Comparison of ENCODE assay signal across 8 cellular contexts in the genomic region with DNA sequence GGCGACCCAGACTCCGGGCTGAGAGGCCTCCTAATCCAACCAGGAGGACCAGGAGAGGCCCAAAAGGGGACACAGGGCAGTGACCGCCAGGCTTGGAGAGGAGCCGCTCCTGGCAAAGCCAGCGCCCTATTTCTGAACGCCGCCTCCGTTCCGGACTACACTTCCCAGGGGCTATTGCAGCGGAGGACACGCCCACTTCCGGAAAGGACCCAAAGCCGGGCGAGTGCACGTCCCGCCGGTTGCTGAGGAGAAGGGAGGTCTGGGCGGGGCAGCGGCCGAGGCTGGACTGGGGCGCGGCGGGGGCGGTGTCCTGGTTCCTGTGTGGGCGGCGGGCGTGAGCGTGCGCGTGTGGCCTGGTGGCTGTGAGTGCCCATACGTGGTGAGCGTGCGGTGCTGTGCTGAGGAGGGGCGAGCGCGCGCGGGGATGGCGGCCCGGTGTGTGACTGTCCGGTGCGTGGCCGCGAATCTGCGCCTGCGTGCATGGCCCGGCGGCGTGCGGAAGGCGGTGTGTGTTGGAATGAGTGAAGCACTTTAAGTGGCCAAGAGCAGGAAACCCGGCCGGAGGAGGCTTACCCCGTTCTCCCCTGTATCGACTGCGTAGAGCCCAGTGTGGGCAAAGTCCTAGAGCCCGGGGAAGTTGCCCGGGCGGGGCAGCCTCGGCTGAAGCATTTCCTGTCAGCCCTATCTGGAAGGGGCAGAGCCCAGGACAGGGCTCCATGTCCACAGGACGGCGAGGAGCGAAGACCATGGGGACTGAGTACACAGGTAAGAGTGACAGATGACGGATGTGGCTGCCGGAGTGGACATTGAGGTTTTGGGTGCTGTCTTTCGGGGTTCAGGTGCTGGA. TPM values are rescaled to one million over a fixed set of nuclear protein-coding genes. Genes with fewer than 3 reads are reported as not detected.
A peak's percentile ranks its signal among the peaks of the same experiment; 100 is the strongest.
DNase-seq lines count a peak whose midpoint lies in the region; ATAC-seq and TF ChIP-seq lines count a peak whose summit lies in the region.

A gene (plus strand): TSS at position 195 of the 847 bp plus-strand sequence. CDS start 2,844 bp downstream, outside the sequence.

- peak within 1 kb of the TSS; percentile 63 for H3K27ac ChIP-seq in temporal lobe (ENCODE audit: low read depth, low read length)

- H3K4me3 Mint-ChIP-seq in activated naive CD8-positive, alpha-beta T cell treated with anti-CD3 and anti-CD28 coated beads for 36 hours = peak within 1 kb of the TSS; percentile 88
- peak within 1 kb of the TSS; percentile 95 for H3K4me3 Mint-ChIP-seq in glutamatergic neuron (ENCODE audit: unreplicated experiment)

- H3K27ac Mint-ChIP-seq in activated naive CD8-positive, alpha-beta T cell treated with anti-CD3 and anti-CD28 coated beads for 36 hours = peak within 1 kb of the TSS; percentile 87
- peak within 1 kb of the TSS; percentile 77 for H3K27ac Mint-ChIP-seq in glutamatergic neuron (ENCODE audit: unreplicated experiment)

- TF ChIP-seq CTCF in glutamatergic neuron (IDR thresholded peaks at IDR 0.05; ENCODE audit: partially characterized antibody, unreplicated experiment) (no peak), omental fat pad (IDR thresholded peaks at IDR 0.05) (no peak)

- ATAC-seq in GM21576 (IDR thresholded peaks at IDR 0.05; ENCODE audit: unreplicated experiment) (peak; percentile 95), SK-N-SH treated with all-trans-retinoic acid at 6 μM for 48 hours (peak; percentile 99), omental fat pad (ENCODE audit: low FRiP score) (peak; percentile 98)

- H3K4me1 Mint-ChIP-seq in activated naive CD8-positive, alpha-beta T cell treated with anti-CD3 and anti-CD28 coated beads for 36 hours = peaks cover 10% of the 10 kb centered on the region
- H3K4me1 Mint-ChIP-seq in glutamatergic neuron (ENCODE audit: low read depth, unreplicated experiment) = no peaks in the 10 kb centered on the region

- in situ Hi-C loops in KBM-7 (cut with MboI; ENCODE audit: low pct_unique_long_range_greater_than_20kb, low sequenced_read_pairs) = no loop called here

- no peaks in the 10 kb centered on the region for H3K27me3 Mint-ChIP-seq in activated naive CD8-positive, alpha-beta T cell treated with anti-CD3 and anti-CD28 coated beads for 36 hours
- peaks cover 4% of the 10 kb centered on the region for H3K27me3 Mint-ChIP-seq in glutamatergic neuron (ENCODE audit: unreplicated experiment)

- peaks cover 52% of the 10 kb centered on the region for H3K9me3 Mint-ChIP-seq in activated naive CD8-positive, alpha-beta T cell treated with anti-CD3 and anti-CD28 coated beads for 36 hours
- peaks cover 14% of the 10 kb centered on the region for H3K9me3 Mint-ChIP-seq in glutamatergic neuron (ENCODE audit: unreplicated experiment)

- peaks cover 83% of the 10 kb centered on the region for H3K36me3 Mint-ChIP-seq in activated naive CD8-positive, alpha-beta T cell treated with anti-CD3 and anti-CD28 coated beads for 36 hours
- peaks cover 60% of the 10 kb centered on the region for H3K36me3 Mint-ChIP-seq in glutamatergic neuron (ENCODE audit: unreplicated experiment)

- DNase-seq in DMS153 (lab: John Stamatoyannopoulos, UW) (peak; percentile 6), KBM-7 (peak; percentile 92), glutamatergic neuron (peak; percentile 94), omental fat pad (ENCODE audit: low spot score) (peak; percentile 91)
- DNase-seq in activated naive CD8-positive, alpha-beta T cell treated with anti-CD3 and anti-CD28 coated beads for 36 hours = peak; percentile 90

TF ChIP-seq in SK-N-SH treated with all-trans-retinoic acid at 6 μM for 48 hours, 23 proteins besides CTCF, POLR2A, EP300 and RAD21:
- TF ChIP-seq ZFP30 (CRISPR knock-in tag; IDR thresholded peaks at IDR 0.05) = no peak
- no peak for TF ChIP-seq ZC3H10 (CRISPR knock-in tag; IDR thresholded peaks at IDR 0.05)
- TF ChIP-seq, protein P1, sequence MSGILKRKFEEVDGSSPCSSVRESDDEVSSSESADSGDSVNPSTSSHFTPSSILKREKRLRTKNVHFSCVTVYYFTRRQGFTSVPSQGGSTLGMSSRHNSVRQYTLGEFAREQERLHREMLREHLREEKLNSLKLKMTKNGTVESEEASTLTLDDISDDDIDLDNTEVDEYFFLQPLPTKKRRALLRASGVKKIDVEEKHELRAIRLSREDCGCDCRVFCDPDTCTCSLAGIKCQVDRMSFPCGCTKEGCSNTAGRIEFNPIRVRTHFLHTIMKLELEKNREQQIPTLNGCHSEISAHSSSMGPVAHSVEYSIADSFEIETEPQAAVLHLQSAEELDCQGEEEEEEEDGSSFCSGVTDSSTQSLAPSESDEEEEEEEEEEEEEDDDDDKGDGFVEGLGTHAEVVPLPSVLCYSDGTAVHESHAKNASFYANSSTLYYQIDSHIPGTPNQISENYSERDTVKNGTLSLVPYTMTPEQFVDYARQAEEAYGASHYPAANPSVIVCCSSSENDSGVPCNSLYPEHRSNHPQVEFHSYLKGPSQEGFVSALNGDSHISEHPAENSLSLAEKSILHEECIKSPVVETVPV (CRISPR knock-in tag; IDR thresholded peaks at IDR 0.05) = no peak
- TF ChIP-seq, protein P2, sequence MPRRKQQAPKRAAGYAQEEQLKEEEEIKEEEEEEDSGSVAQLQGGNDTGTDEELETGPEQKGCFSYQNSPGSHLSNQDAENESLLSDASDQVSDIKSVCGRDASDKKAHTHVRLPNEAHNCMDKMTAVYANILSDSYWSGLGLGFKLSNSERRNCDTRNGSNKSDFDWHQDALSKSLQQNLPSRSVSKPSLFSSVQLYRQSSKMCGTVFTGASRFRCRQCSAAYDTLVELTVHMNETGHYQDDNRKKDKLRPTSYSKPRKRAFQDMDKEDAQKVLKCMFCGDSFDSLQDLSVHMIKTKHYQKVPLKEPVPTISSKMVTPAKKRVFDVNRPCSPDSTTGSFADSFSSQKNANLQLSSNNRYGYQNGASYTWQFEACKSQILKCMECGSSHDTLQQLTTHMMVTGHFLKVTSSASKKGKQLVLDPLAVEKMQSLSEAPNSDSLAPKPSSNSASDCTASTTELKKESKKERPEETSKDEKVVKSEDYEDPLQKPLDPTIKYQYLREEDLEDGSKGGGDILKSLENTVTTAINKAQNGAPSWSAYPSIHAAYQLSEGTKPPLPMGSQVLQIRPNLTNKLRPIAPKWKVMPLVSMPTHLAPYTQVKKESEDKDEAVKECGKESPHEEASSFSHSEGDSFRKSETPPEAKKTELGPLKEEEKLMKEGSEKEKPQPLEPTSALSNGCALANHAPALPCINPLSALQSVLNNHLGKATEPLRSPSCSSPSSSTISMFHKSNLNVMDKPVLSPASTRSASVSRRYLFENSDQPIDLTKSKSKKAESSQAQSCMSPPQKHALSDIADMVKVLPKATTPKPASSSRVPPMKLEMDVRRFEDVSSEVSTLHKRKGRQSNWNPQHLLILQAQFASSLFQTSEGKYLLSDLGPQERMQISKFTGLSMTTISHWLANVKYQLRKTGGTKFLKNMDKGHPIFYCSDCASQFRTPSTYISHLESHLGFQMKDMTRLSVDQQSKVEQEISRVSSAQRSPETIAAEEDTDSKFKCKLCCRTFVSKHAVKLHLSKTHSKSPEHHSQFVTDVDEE (CRISPR knock-in tag; IDR thresholded peaks at IDR 0.05) = no peak
- no peak for TF ChIP-seq ESRRG (CRISPR knock-in tag; IDR thresholded peaks at IDR 0.05)
- TF ChIP-seq, protein P3, sequence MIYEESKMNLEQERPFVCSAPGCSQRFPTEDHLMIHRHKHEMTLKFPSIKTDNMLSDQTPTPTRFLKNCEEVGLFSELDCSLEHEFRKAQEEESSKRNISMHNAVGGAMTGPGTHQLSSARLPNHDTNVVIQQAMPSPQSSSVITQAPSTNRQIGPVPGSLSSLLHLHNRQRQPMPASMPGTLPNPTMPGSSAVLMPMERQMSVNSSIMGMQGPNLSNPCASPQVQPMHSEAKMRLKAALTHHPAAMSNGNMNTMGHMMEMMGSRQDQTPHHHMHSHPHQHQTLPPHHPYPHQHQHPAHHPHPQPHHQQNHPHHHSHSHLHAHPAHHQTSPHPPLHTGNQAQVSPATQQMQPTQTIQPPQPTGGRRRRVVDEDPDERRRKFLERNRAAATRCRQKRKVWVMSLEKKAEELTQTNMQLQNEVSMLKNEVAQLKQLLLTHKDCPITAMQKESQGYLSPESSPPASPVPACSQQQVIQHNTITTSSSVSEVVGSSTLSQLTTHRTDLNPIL (CRISPR knock-in tag; IDR thresholded peaks at IDR 0.05; ENCODE audit: low read depth) = no peak
- TF ChIP-seq, protein P4, sequence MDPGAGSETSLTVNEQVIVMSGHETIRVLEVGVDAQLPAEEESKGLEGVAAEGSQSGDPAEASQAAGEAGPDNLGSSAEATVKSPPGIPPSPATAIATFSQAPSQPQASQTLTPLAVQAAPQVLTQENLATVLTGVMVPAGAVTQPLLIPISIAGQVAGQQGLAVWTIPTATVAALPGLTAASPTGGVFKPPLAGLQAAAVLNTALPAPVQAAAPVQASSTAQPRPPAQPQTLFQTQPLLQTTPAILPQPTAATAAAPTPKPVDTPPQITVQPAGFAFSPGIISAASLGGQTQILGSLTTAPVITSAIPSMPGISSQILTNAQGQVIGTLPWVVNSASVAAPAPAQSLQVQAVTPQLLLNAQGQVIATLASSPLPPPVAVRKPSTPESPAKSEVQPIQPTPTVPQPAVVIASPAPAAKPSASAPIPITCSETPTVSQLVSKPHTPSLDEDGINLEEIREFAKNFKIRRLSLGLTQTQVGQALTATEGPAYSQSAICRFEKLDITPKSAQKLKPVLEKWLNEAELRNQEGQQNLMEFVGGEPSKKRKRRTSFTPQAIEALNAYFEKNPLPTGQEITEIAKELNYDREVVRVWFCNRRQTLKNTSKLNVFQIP (CRISPR knock-in tag; IDR thresholded peaks at IDR 0.05; ENCODE audit: borderline replicate concordance, low read depth) = no peak
- no peak for TF ChIP-seq RARB (CRISPR knock-in tag; IDR thresholded peaks at IDR 0.05)

RNA-seq across cellular contexts. Expression of the gene that starts here (rescaled TPM):
- 1 to 10 TPM; 3.6 to 4.3 TPM for total RNA-seq in activated naive CD8-positive, alpha-beta T cell treated with anti-CD3 and anti-CD28 coated beads for 36 hours
- total RNA-seq in glutamatergic neuron (ENCODE audit: unreplicated experiment) (10.1 TPM), omental fat pad (1 to 10 TPM; 2.0 to 3.0 (median 2.5) TPM), temporal lobe (11.8 TPM)

Comparison
In these comparisons a context has a peak if more than half of its experiments do, and no peak if none do; other contexts are left out.
1. Peak in every context shown above with its lines: DNase-seq, ATAC-seq and H3K27ac ChIP-seq.
2. DNase-seq: peak in every context shown above with its lines; median percentile 94 in glutamatergic neuron; 92 in KBM-7; 91 in omental fat pad; 90 in activated naive CD8-positive, alpha-beta T cell treated with anti-CD3 and anti-CD28 coated beads for 36 hours; 6 in DMS153.